In the genomic region with DNA sequence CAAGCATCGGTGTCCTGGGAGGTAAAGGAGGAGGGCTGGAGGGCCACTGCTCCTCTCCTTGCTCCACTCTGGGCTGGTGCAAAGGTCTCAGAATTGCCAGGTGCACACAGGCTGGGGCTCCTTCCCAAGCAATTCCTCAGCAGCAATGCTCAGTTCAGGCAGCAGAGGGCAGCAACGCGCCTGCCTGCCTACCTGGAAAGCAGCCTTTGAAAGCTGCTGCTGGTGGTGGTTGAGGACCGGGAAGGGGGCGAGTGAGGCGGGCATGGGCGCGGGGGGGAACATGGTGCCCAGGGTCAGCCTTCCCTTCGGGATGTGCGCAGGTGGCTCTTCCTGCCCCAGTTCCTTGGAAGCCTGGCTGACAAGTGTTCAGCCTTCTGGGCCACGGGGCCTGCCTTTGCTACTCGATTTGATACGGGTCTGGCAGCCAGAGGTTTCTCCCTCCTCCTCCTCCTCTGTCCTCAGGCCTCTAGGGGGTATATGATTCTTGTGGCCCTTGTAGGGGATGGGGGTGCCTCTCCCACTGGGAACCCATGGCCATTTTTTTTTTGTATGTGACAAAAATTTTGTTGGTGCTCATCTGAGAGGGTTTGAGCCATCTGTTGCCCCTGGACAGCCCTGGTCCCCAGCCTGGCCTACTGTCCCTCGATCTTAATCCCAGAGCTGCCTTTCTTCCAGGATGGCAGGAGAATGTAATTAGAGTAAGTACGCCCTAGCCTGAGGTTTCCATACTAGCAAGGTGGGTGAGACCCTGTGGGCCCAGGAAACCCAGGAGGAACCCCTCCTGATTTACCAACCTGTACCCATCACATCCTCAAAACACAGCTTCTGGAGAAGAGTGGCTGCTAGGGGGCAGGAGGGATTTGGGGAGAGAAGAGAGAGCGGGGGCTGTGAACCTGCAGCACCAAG, we compare ENCODE assay signal across 8 cellular contexts. TPM values are rescaled to one million over a fixed set of nuclear protein-coding genes. Genes with fewer than 3 reads are reported as not detected.
DNase-seq lines count a peak whose midpoint lies in the region; ATAC-seq and TF ChIP-seq lines count a peak whose summit lies in the region.

No MANE protein-coding gene starts in this region.

- H3K4me3 ChIP-seq in BE2C (ENCODE audit: low read depth, low read length) (peak overlapping the region; percentile 36), SU-DHL-6 (ENCODE audit: insufficient read depth, low read length, poor library complexity, severe bottlenecking) (no peak overlapping the region), cardiac muscle cell (no peak overlapping the region)

- DNase-seq in BE2C (peak; percentile 81), NCI-H1105 (lab: John Stamatoyannopoulos, UW) (peak; percentile 59), cardiac muscle cell (ENCODE audit: low read depth in 1 of 2, low spot score in 1 of 2) (peak; percentile 77 to 79), posterior vena cava (ENCODE audit: low spot score) (peak; percentile 93), ureter (ENCODE audit: low spot score) (peak; percentile 88)
- DNase-seq in activated naive CD8-positive, alpha-beta T cell treated with anti-CD3 and anti-CD28 coated beads, Interleukin-2, amount 50 U/mL, for 16 hours (ENCODE audit: low read depth, low spot score), result peak; percentile 71

- no peaks in the 10 kb centered on the region for H3K27me3 ChIP-seq in BE2C
- H3K27me3 ChIP-seq in SU-DHL-6 (ENCODE audit: low read length), result no peaks in the 10 kb centered on the region
- no peaks in the 10 kb centered on the region for H3K27me3 ChIP-seq in cardiac muscle cell

- H2AFZ ChIP-seq in SU-DHL-6 (ENCODE audit: low read depth, low read length, severe bottlenecking), result no peak overlapping the region

- no peaks in the 10 kb centered on the region for H3F3A ChIP-seq in SU-DHL-6 (ENCODE audit: insufficient read depth)

- H3K79me2 ChIP-seq in SU-DHL-6 (ENCODE audit: insufficient read depth, low read length), result no peaks in the 10 kb centered on the region

- H3K9ac ChIP-seq in SU-DHL-6 (ENCODE audit: low read length), result peak overlapping the region; percentile 1; the same call in 1 of the 2 replicates

- peaks cover 17% of the 10 kb centered on the region for H3K36me3 ChIP-seq in BE2C
- no peaks in the 10 kb centered on the region for H3K36me3 ChIP-seq in SU-DHL-6 (ENCODE audit: low read length)
- H3K36me3 ChIP-seq in cardiac muscle cell, result peaks cover 5% of the 10 kb centered on the region

- H3K27ac ChIP-seq in SU-DHL-6 (ENCODE audit: low read depth, low read length), result no peak overlapping the region
- peak overlapping the region; percentile 79 for H3K27ac ChIP-seq in cardiac muscle cell

- no peaks in the 10 kb centered on the region for H3K9me2 ChIP-seq in SU-DHL-6 (replicated peaks; ENCODE audit: insufficient read depth, low read length)

- no peaks in the 10 kb centered on the region for H4K20me1 ChIP-seq in SU-DHL-6 (ENCODE audit: low read depth, low read length)

- H3K4me1 ChIP-seq in BE2C (peaks cover 19% of the 10 kb centered on the region), cardiac muscle cell (ENCODE audit: low read depth) (peaks cover 34% of the 10 kb centered on the region)

- no peak overlapping the region for H3K4me2 ChIP-seq in SU-DHL-6 (ENCODE audit: low read depth, low read length, poor library complexity, severe bottlenecking)

- intact Hi-C loops in posterior vena cava (cut with DNase I), result loop anchor here (1.0 to 5.0 kb wide), 4 partner anchors 90 to 412 kb away; partner anchors contain the start of gene VEGFA (in 1 of the 2)

- peak; percentile 49 for ATAC-seq in GM21515 (IDR thresholded peaks at IDR 0.05; ENCODE audit: unreplicated experiment)

- TF ChIP-seq CTCF in BE2C (IDR thresholded peaks at IDR 0.05; ENCODE audit: low read depth, low read length) (peak; percentile 90), SU-DHL-6 (IDR thresholded peaks at IDR 0.05; ENCODE audit: insufficient read depth, low read length, poor library complexity, severe bottlenecking) (peak; percentile 97), cardiac muscle cell (IDR thresholded peaks at IDR 0.05; ENCODE audit: low read depth, low read length) (peak; percentile 95)

- no peaks in the 10 kb centered on the region for H3K9me3 ChIP-seq in BE2C
- H3K9me3 ChIP-seq in SU-DHL-6 (ENCODE audit: insufficient read depth, low read length), result no peaks in the 10 kb centered on the region
- H3K9me3 ChIP-seq in cardiac muscle cell (ENCODE audit: low read depth), result no peaks in the 10 kb centered on the region

RNA-seq across cellular contexts. Expression of gene MRPS18A, which starts 20.1 kb away (rescaled TPM):
- polyA plus RNA-seq in BE2C (2012; ENCODE audit: insufficient read depth, insufficient read length, low read depth), result 166 TPM
- total RNA-seq in cardiac muscle cell (65.9 and 80.2 TPM in 2 replicates), posterior vena cava (10 to 100 TPM; 25.4 to 28.2 TPM), ureter (41.8 TPM)
- polyA plus RNA-seq in cardiac muscle cell, result 87.0 and 94.8 TPM in 2 replicates

RNA-seq across cellular contexts. Expression of gene RSPH9, which starts 22.7 kb away (rescaled TPM):
- 1.2 TPM for polyA plus RNA-seq in BE2C (2012; ENCODE audit: insufficient read depth, insufficient read length, low read depth)
- 2.1 and 2.9 TPM in 2 replicates for total RNA-seq in cardiac muscle cell
- 5.8 and 8.1 TPM in 2 replicates for polyA plus RNA-seq in cardiac muscle cell
- under 1 TPM; 0.19 to 0.23 TPM for total RNA-seq in posterior vena cava
- 0.68 TPM for total RNA-seq in ureter

RNA-seq across cellular contexts. Expression of gene MAD2L1BP, which starts 31.9 kb away (rescaled TPM):
- polyA plus RNA-seq in BE2C (2012; ENCODE audit: insufficient read depth, insufficient read length, low read depth), result 189 TPM
- total RNA-seq in cardiac muscle cell (34.0 and 68.4 TPM in 2 replicates), posterior vena cava (10 to 100 TPM; 12.0 to 15.5 TPM), ureter (27.2 TPM)
- 53.7 and 60.6 TPM in 2 replicates for polyA plus RNA-seq in cardiac muscle cell

RNA-seq across cellular contexts. Expression of gene GTPBP2, which starts 38.4 kb away (rescaled TPM):
- 221 TPM for polyA plus RNA-seq in BE2C (2012; ENCODE audit: insufficient read depth, insufficient read length, low read depth)
- total RNA-seq in cardiac muscle cell (48.8 and 63.6 TPM in 2 replicates), posterior vena cava (10 to 100 TPM; 43.3 to 50.4 TPM), ureter (74.1 TPM)
- polyA plus RNA-seq in cardiac muscle cell, result 16.4 and 22.8 TPM in 2 replicates
